8 cellular contexts compared by ENCODE assay signal in the genomic region with DNA sequence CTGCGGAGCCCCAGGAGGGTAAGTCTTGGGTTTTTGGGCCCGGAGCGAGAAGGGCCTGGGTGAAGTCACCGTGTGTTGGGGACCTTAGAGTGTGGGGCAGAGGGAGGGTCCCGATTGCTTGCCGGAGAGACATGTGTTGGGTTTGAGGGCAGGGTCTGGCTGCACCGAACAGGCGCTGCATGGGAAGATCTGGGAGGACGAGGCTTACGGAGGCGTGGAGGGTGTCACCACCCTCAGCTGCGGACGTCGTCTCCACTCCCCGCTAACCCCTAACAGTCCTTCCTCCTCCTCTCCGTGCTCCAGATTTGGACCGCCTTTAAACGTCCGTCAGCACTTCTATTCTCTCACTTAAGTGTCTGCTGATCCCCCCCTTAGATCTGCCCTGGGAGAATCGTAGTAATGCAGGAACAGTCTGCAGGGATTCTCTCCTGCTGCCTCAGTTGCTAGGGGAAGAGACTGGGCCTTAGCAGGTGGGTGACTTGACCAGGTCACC. TPM values are rescaled to one million over a fixed set of nuclear protein-coding genes. Genes with fewer than 3 reads are reported as not detected.
DNase-seq lines count a peak whose midpoint lies in the region; ATAC-seq, FAIRE-seq and TF ChIP-seq lines count a peak whose summit lies in the region.
"Not testable (repeated sequence)": the region's sequence is repeated elsewhere in the genome, so short reads cannot be mapped to it uniquely, and the experiment has no call there.

No MANE protein-coding gene starts in this region.

- H3K4me1 ChIP-seq in IMR-90 (ENCODE audit: control insufficient read depth, insufficient read depth, low read length); astrocyte (ENCODE audit: insufficient read depth, low read length); right lobe of liver; suprapubic skin: not testable (repeated sequence)
- peaks cover 0 to 10% (median 0%) of the 10 kb centered on the region in 3 donors for H3K4me1 ChIP-seq in esophagus squamous epithelium

- POLR2A ChIA-PET in IMR-90 (lab: Charles Lee; ENCODE audit: unreplicated experiment): not testable (repeated sequence)

- WGBS in IMR-90 (ENCODE audit: extremely low coverage in 2 of 2, insufficient read length in 1 of 2), 2 experiments: no CpG with 5 or more reads among the region's 20 CpGs
- 0% methylated on average over 13 of the region's 20 CpGs; no CpG with 5 or more reads in 1 of the 2 donors for WGBS in esophagus squamous epithelium, 2 donors
- 0% methylated on average over 6 of the region's 20 CpGs for WGBS in right lobe of liver (ENCODE audit: insufficient coverage, low coverage, low lambda C conversion rate, missing lambda C conversion rate)
- WGBS in suprapubic skin: 0% methylated on average over 7 of the region's 20 CpGs

- H3K79me2 ChIP-seq in astrocyte (ENCODE audit: insufficient read depth, low read length): peaks cover 17% of the 10 kb centered on the region

- H2BK120ac ChIP-seq in IMR-90 (ENCODE audit: low read depth, low read length): not testable (repeated sequence)

- not testable (repeated sequence) for H4K20me1 ChIP-seq in IMR-90 (ENCODE audit: insufficient read depth, low read length); astrocyte (ENCODE audit: insufficient read depth, low read length)

- CTCF ChIA-PET in IMR-90 (lab: Yijun Ruan, JAX): not testable (repeated sequence)

- H3K27ac ChIP-seq in IMR-90 (ENCODE audit: insufficient read depth, low read length) (peak overlapping the region; percentile 9), WERI-Rb-1 (peak overlapping the region; percentile 84), astrocyte (ENCODE audit: low read depth, low read length) (peak overlapping the region; percentile 66), esophagus squamous epithelium (peak overlapping the region; percentile 87 to 94 (median 93)), right lobe of liver (peak overlapping the region; percentile 53 to 93 (median 72)), suprapubic skin (peak overlapping the region; percentile 86)

- in situ Hi-C loops in IMR-90 (cut with MboI; ENCODE audit: low sequenced_read_pairs): not testable (repeated sequence)

- not testable (repeated sequence) for H2BK20ac ChIP-seq in IMR-90 (ENCODE audit: low read depth, low read length)

- H2BK15ac ChIP-seq in IMR-90 (ENCODE audit: low read depth, low read length): not testable (repeated sequence)

- H4K5ac ChIP-seq in IMR-90 (ENCODE audit: low read depth, low read length): not testable (repeated sequence)

- not testable (repeated sequence) for H3K18ac ChIP-seq in IMR-90 (ENCODE audit: low read depth, low read length)

- TF ChIP-seq RAD21 in IMR-90 (IDR thresholded peaks at IDR 0.05; ENCODE audit: low read length): not testable (repeated sequence)

- not testable (repeated sequence) for H4K91ac ChIP-seq in IMR-90 (ENCODE audit: insufficient read depth, low read depth, low read length)

- TF ChIP-seq POLR2A in IMR-90 (IDR thresholded peaks at IDR 0.05; ENCODE audit: low read depth, low read length); esophagus squamous epithelium (IDR thresholded peaks at IDR 0.05); right lobe of liver (IDR thresholded peaks at IDR 0.05); suprapubic skin (IDR thresholded peaks at IDR 0.05): not testable (repeated sequence)

- peak overlapping the region; percentile 54 for H3K4me2 ChIP-seq in IMR-90 (ENCODE audit: low read depth, low read length)
- H3K4me2 ChIP-seq in astrocyte (ENCODE audit: low read length): peak overlapping the region; percentile 77

- H3K14ac ChIP-seq in IMR-90 (replicated peaks; ENCODE audit: low read depth, low read length): not testable (repeated sequence)

- not testable (repeated sequence) for H3K27me3 Mint-ChIP-seq in CD14-positive monocyte (ENCODE audit: low read depth in 3 of 3); astrocyte (ENCODE audit: low read depth, unreplicated experiment); progenitor cell of endocrine pancreas

- peak overlapping the region; percentile 12 for H3K9ac ChIP-seq in IMR-90 (ENCODE audit: low read depth, low read length)
- H3K9ac ChIP-seq in astrocyte (ENCODE audit: low read length): peak overlapping the region; percentile 93

- not testable (repeated sequence) for H3K27me3 ChIP-seq in IMR-90 (ENCODE audit: control insufficient read depth, insufficient read depth, low read length); WERI-Rb-1 (ENCODE audit: insufficient read depth, low read depth, severe bottlenecking); astrocyte (ENCODE audit: insufficient read depth, low read length); esophagus squamous epithelium; right lobe of liver; suprapubic skin

- DNase-seq in CD14-positive monocyte (ENCODE audit: low spot score); IMR-90; astrocyte (ENCODE audit: low read depth); esophagus squamous epithelium (lab: John Stamatoyannopoulos, UW); right lobe of liver; progenitor cell of endocrine pancreas (ENCODE audit: low spot score, unreplicated experiment); suprapubic skin (ENCODE audit: low spot score in 2 of 2): not testable (repeated sequence)
- DNase-seq in WERI-Rb-1: peak; percentile 10

- H3K36me3 ChIP-seq in IMR-90 (ENCODE audit: control insufficient read depth, insufficient read depth, low read length); WERI-Rb-1; astrocyte (ENCODE audit: insufficient read depth, low read length); right lobe of liver; suprapubic skin: not testable (repeated sequence)
- H3K36me3 ChIP-seq in esophagus squamous epithelium: peaks cover 0 to 19% (median 0%) of the 10 kb centered on the region in 3 donors

- TF ChIP-seq CTCF in CD14-positive monocyte (IDR thresholded peaks at IDR 0.05); IMR-90 (conservative IDR thresholded peaks at IDR 0.05; ENCODE audit: low read depth, low read length); WERI-Rb-1 (IDR thresholded peaks at IDR 0.05; ENCODE audit: low read depth, low read length); astrocyte (IDR thresholded peaks at IDR 0.05; ENCODE audit: insufficient read depth, low read depth, low read length); esophagus squamous epithelium (IDR thresholded peaks at IDR 0.05); right lobe of liver (IDR thresholded peaks at IDR 0.05); progenitor cell of endocrine pancreas (IDR thresholded peaks at IDR 0.05; ENCODE audit: unreplicated experiment); suprapubic skin (IDR thresholded peaks at IDR 0.05): not testable (repeated sequence)

- H2BK5ac ChIP-seq in IMR-90 (ENCODE audit: low read depth, low read length, poor library complexity, severe bottlenecking): not testable (repeated sequence)

- not testable (repeated sequence) for H3K56ac ChIP-seq in IMR-90 (ENCODE audit: extremely low read depth, insufficient read depth, low read length)

- H2AK5ac ChIP-seq in IMR-90 (ENCODE audit: low read depth, low read length): not testable (repeated sequence)

- H3K36me3 Mint-ChIP-seq in CD14-positive monocyte (peaks cover 11 to 18% of the 10 kb centered on the region in 2 donors), progenitor cell of endocrine pancreas (ENCODE audit: insufficient read depth) (peaks cover 12% of the 10 kb centered on the region)
- not testable (repeated sequence) for H3K36me3 Mint-ChIP-seq in astrocyte (ENCODE audit: low read depth, unreplicated experiment)

- not testable (repeated sequence) for H3K79me1 ChIP-seq in IMR-90 (ENCODE audit: low read depth in 1 of 2, low read length in 2 of 2)

- dilution Hi-C loops in IMR-90 (cut with HindIII; ENCODE audit: low sequenced_read_pairs, unreplicated experiment): not testable (repeated sequence)

- H2AFZ ChIP-seq in IMR-90 (replicated peaks; ENCODE audit: low read length, poor library complexity); astrocyte (ENCODE audit: low read depth, low read length): not testable (repeated sequence)

- H4K8ac ChIP-seq in IMR-90 (ENCODE audit: low read depth in 2 of 2, low read length in 2 of 2): 0 out of 4 replicates have a peak overlapping the region, but pooled peaks of 1 of the 2 experiments have one; percentile 16

- H3K4me3 ChIP-seq in IMR-90 (ENCODE audit: insufficient read depth, low read depth, low read length) (peak overlapping the region; percentile 52), WERI-Rb-1 (ENCODE audit: low read depth, low read length) (peak overlapping the region; percentile 61), astrocyte (ENCODE audit: insufficient read depth, low read depth, low read length) (peak overlapping the region; percentile 66), esophagus squamous epithelium (peak overlapping the region; percentile 76 to 97 (median 90)), right lobe of liver (peak overlapping the region; percentile 75 to 76 (median 75)), suprapubic skin (peak overlapping the region; percentile 71)

- not testable (repeated sequence) for H3K9me1 ChIP-seq in IMR-90 (ENCODE audit: insufficient read depth, low read length)

- H3K27ac Mint-ChIP-seq in CD14-positive monocyte: peak overlapping the region; percentile 62 to 90 (median 82)
- H3K27ac Mint-ChIP-seq in astrocyte (ENCODE audit: unreplicated experiment): peak overlapping the region; percentile 91
- peak overlapping the region; percentile 94 for H3K27ac Mint-ChIP-seq in progenitor cell of endocrine pancreas

- H2AK9ac ChIP-seq in IMR-90 (replicated peaks; ENCODE audit: low read depth, low read length, poor library complexity): not testable (repeated sequence)

- intact Hi-C loops in CD14-positive monocyte (cut with micrococcal nuclease); IMR-90 (cut with micrococcal nuclease); esophagus squamous epithelium (cut with DNase I); right lobe of liver (cut with DNase I): not testable (repeated sequence)

- ATAC-seq in IMR-90 (ENCODE audit: low read depth); right lobe of liver: not testable (repeated sequence)

- peaks cover 12% of the 10 kb centered on the region for H3K4me1 Mint-ChIP-seq in CD14-positive monocyte
- not testable (repeated sequence) for H3K4me1 Mint-ChIP-seq in astrocyte (ENCODE audit: low read depth, unreplicated experiment); progenitor cell of endocrine pancreas (ENCODE audit: low read depth)

- H3K4me3 Mint-ChIP-seq in CD14-positive monocyte (peak overlapping the region; percentile 88 to 94), astrocyte (ENCODE audit: unreplicated experiment) (peak overlapping the region; percentile 96), progenitor cell of endocrine pancreas (ENCODE audit: low read depth) (peak overlapping the region; percentile 88)

- H3K9me3 ChIP-seq in IMR-90 (ENCODE audit: control insufficient read depth, insufficient read depth, low read length); WERI-Rb-1 (ENCODE audit: severe bottlenecking); astrocyte (ENCODE audit: insufficient read depth, low read depth, low read length); esophagus squamous epithelium; right lobe of liver; suprapubic skin: not testable (repeated sequence)

- TF ChIP-seq EP300 in suprapubic skin (IDR thresholded peaks at IDR 0.05): not testable (repeated sequence)

- not testable (repeated sequence) for BruUV-seq in IMR-90 (replicated peaks; lab: Mats Ljungman, UMichigan)

- FAIRE-seq in astrocyte (lab: Jason Lieb, UNC): not testable (repeated sequence)

- H3K23ac ChIP-seq in IMR-90 (ENCODE audit: low read depth, low read length): not testable (repeated sequence)

- not testable (repeated sequence) for H3K9me3 Mint-ChIP-seq in CD14-positive monocyte; astrocyte (ENCODE audit: unreplicated experiment); progenitor cell of endocrine pancreas (ENCODE audit: low read depth)

- not testable (repeated sequence) for H3K4ac ChIP-seq in IMR-90 (ENCODE audit: low read depth, low read length)

RNA-seq across cellular contexts. Expression of gene SPDYE6, which starts 8.2 kb away (rescaled TPM):
- polyA plus RNA-seq in CD14-positive monocyte (under 1 TPM; 0.12 to 0.29 TPM), IMR-90 (2012; rRNA removed) (not detected in 2 replicates)
- total RNA-seq in IMR-90 (2012; rRNA removed) (not detected in 2 replicates), astrocyte (not detected in 2 replicates), esophagus squamous epithelium (not detected), right lobe of liver (not detected), progenitor cell of endocrine pancreas (not detected in 2 replicates), suprapubic skin (not detected)
- not detected in 2 replicates for polyA plus RNA-seq in IMR-90 (2012; cell fraction: cytosol; rRNA removed)
- polyA plus RNA-seq in IMR-90 (2012; cell fraction: nucleus; rRNA removed; ENCODE audit: low replicate concordance): not detected in 2 replicates

RNA-seq across cellular contexts. Expression of gene PRKRIP1, which starts 31.7 kb away (rescaled TPM):
- polyA plus RNA-seq in CD14-positive monocyte (1 to 10 TPM; 6.6 to 7.4 TPM), IMR-90 (2012; rRNA removed) (21.6 and 21.8 TPM in 2 replicates)
- total RNA-seq in IMR-90 (2012; rRNA removed) (6.5 and 9.4 TPM in 2 replicates), astrocyte (35.1 and 37.3 TPM in 2 replicates), esophagus squamous epithelium (10 to 100 TPM; 12.5 to 24.6 (median 16.5) TPM), right lobe of liver (1 to 10 TPM; 6.1 to 9.8 (median 8.9) TPM), progenitor cell of endocrine pancreas (44.8 and 45.0 TPM in 2 replicates), suprapubic skin (10 to 100 TPM; 21.5 to 54.7 (median 23.3) TPM)
- 12.4 and 16.7 TPM in 2 replicates for polyA plus RNA-seq in IMR-90 (2012; cell fraction: cytosol; rRNA removed)
- polyA plus RNA-seq in IMR-90 (2012; cell fraction: nucleus; rRNA removed; ENCODE audit: low replicate concordance): 163 and 174 TPM in 2 replicates

Comparison
In these comparisons a context has a peak if more than half of its experiments do, and no peak if none do; other contexts are left out.
1. H3K27ac ChIP-seq: peak in every context shown above with its lines; median percentile 93 in esophagus squamous epithelium; 86 in suprapubic skin; 84 in WERI-Rb-1; 72 in right lobe of liver; 66 in astrocyte; 9 in IMR-90.